22 cellular contexts compared by ENCODE assay signal in the genomic region with DNA sequence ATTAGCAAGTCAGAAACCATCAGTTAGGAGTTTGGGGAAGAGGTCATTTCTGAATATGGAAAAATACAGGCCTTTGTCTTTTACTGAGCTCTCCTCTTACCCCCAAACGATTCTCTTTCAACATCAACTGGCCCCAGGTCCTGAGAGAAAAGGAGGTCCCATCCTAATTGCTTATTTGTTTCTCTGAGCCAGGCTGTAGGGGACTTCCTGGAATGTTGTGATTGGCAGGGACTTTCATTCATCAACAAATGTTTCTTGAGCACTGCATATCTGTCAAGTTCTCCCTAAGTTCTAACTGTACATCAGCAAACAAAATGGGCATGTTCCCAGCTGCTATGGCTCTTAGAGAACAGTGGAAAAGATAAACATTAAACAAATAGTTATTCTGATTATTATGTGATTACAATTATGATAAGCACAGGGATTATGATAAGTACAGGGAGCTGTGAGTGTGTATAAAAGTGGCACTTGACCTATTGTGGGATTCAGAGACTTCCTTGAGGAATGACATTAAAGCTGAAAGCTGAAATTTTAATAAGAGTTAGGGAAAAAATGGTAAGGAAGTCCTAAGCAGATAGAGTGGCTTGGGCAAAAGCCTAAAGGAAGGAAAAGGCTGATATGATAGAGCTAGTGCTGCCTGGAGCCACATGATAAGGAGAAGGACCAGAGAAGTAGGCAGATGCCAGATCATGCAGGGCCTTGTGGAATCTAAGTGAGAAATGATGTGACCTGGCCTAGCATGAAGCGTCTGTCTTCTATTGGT. TPM values are rescaled to one million over a fixed set of nuclear protein-coding genes. Genes with fewer than 3 reads are reported as not detected.
DNase-seq lines count a peak whose midpoint lies in the region; ATAC-seq and TF ChIP-seq lines count a peak whose summit lies in the region.
"Had no signal": no experiment of that assay in that cellular context is flagged by ENCODE, and none has a peak within 500 bp of the region (broad histone marks: within the 10 kb centered on the region; RNA-seq: fewer than 3 reads in every experiment).

No MANE protein-coding gene starts in this region.

- H3K9ac ChIP-seq in mesendoderm (ENCODE audit: low read length), result no peak overlapping the region
- H3K9ac ChIP-seq: BLaER1 treated with 17β-estradiol and CSF1 and Interleukin-3, amounts not matched to agents 10 nM and 100 nM had no signal

- no peak for ATAC-seq in activated CD4-positive, alpha-beta T cell treated with anti-CD3 and anti-CD28 coated beads for 36 hours
- ATAC-seq: activated CD4-positive, CD25-positive, alpha-beta regulatory T cell treated with anti-CD3 and anti-CD28 coated beads, Interleukin-2, amount 50 U/mL, for 24 hours had no signal

- no peak overlapping the region for H3K23ac ChIP-seq in mesendoderm (ENCODE audit: low read length)

- H2BK120ac ChIP-seq in mesendoderm (ENCODE audit: low read depth, low read length), result no peak overlapping the region

- CTCF ChIA-PET in activated CD4-positive, alpha-beta T cell treated with anti-CD3 and anti-CD28 coated beads for 36 hours (lab: Charles Lee), result interaction anchor here (0.6 to 1.4 kb wide), 4 partner anchors 10 to 91 kb away, joined by 3 to 5 read pairs (median 4); no protein-coding TSS in a partner anchor
- CTCF ChIA-PET in activated CD4-positive, alpha-beta T cell treated with anti-CD3 and anti-CD28 coated beads, Interleukin-2, amount 10 ng/mL, durations not matched to agents 7 days and 5 days (lab: Charles Lee), result interaction anchor here (1.1 to 3.8 kb wide), 4 partner anchors 9 to 35 kb away, joined by 4 to 15 read pairs (median 6); no protein-coding TSS in a partner anchor

- H3K4ac ChIP-seq in mesendoderm (ENCODE audit: low read depth, low read length), result no peak overlapping the region

- no peak overlapping the region for H3K56ac ChIP-seq in mesendoderm (ENCODE audit: low read length)

- no peak overlapping the region for H3K4me3 ChIP-seq in LNCaP clone FGC (ENCODE audit: low read depth, low read length)
- no peak overlapping the region for H3K4me3 ChIP-seq in mesendoderm (ENCODE audit: low read length)
- H3K4me3 ChIP-seq: ascending aorta; BLaER1 treated with 17β-estradiol and CSF1 and Interleukin-3, amounts not matched to agents 10 nM and 100 nM; hepatocyte; sigmoid colon; stomach had no signal

- no peak overlapping the region for H2BK5ac ChIP-seq in mesendoderm (ENCODE audit: low read length)

- POLR2A ChIA-PET in activated CD4-positive, alpha-beta T cell treated with anti-CD3 and anti-CD28 coated beads for 36 hours (lab: Charles Lee), result interaction anchor here (1.0 kb wide), 1 partner anchor 9 kb away, joined by 3 read pairs; no protein-coding TSS in a partner anchor
- POLR2A ChIA-PET in activated CD4-positive, alpha-beta T cell treated with anti-CD3 and anti-CD28 coated beads, Interleukin-2, amount 10 ng/mL, durations not matched to agents 7 days and 5 days (lab: Charles Lee), result interaction anchor here (0.5 kb wide), 1 partner anchor 42 kb away, joined by 3 read pairs; no protein-coding TSS in a partner anchor

- DNase-seq in activated CD4-positive, alpha-beta T cell treated with anti-CD3 and anti-CD28 coated beads for 36 hours, result no peak
- DNase-seq in activated CD4-positive, alpha-beta T cell treated with anti-CD3 and anti-CD28 coated beads, Interleukin-2, amount 10 ng/mL, durations not matched to agents 7 days and 5 days, result no peak
- DNase-seq in LNCaP clone FGC (ENCODE audit: low read depth) (peak; percentile 18), astrocyte of the hippocampus (ENCODE audit: low read depth, low spot score) (peak; percentile 32), mesendoderm (peak; percentile 59), posterior vena cava (ENCODE audit: low spot score) (no peak), DMS153 treated with DMSO at 0.1 percent for 48 hours (lab: John Stamatoyannopoulos, UW; ENCODE audit: unreplicated experiment) (no peak), NCI-H1092 (lab: John Stamatoyannopoulos, UW) (no peak)
- DNase-seq: activated effector memory CD4-positive, alpha-beta T cell treated with anti-CD3 and anti-CD28 coated beads, Interleukin-2, amount 50 U/mL, for 16 hours; DMS53; NCI-H1694; sigmoid colon; stomach had no signal

- intact Hi-C loops in activated CD4-positive, alpha-beta T cell treated with anti-CD3 and anti-CD28 coated beads for 36 hours (cut with DNase I, micrococcal nuclease), result no loop called here
- intact Hi-C loops in posterior vena cava (cut with DNase I), result loop anchor here in 1 of 2 donors (2.0 kb wide), 1 partner anchor 31 kb away; no protein-coding TSS in a partner anchor

- H3K4me2 ChIP-seq in mesendoderm (ENCODE audit: low read length), result no peak overlapping the region
- H3K4me2 ChIP-seq: BLaER1 treated with 17β-estradiol and CSF1 and Interleukin-3, amounts not matched to agents 10 nM and 100 nM had no signal

- H2AK5ac ChIP-seq in mesendoderm (ENCODE audit: low read length), result no peak overlapping the region

- no peak overlapping the region for H4K5ac ChIP-seq in mesendoderm (ENCODE audit: low read length)

- peak overlapping the region; percentile 2 for H3K27ac Mint-ChIP-seq in activated CD4-positive, alpha-beta T cell treated with anti-CD3 and anti-CD28 coated beads for 36 hours
- H3K27ac Mint-ChIP-seq in activated CD4-positive, alpha-beta T cell treated with anti-CD3 and anti-CD28 coated beads, Interleukin-2, amount 10 ng/mL, durations not matched to agents 7 days and 5 days, result no peak overlapping the region
- H3K27ac Mint-ChIP-seq: mesothelial cell of epicardium, type B pancreatic cell had no signal

- no peak overlapping the region for H3K4me3 Mint-ChIP-seq in activated CD4-positive, alpha-beta T cell treated with anti-CD3 and anti-CD28 coated beads for 36 hours
- no peak overlapping the region for H3K4me3 Mint-ChIP-seq in activated CD4-positive, alpha-beta T cell treated with anti-CD3 and anti-CD28 coated beads, Interleukin-2, amount 10 ng/mL, durations not matched to agents 7 days and 5 days
- H3K4me3 Mint-ChIP-seq: mesothelial cell of epicardium, type B pancreatic cell had no signal

- WGBS in mesendoderm (ENCODE audit: extremely low coverage, insufficient coverage, low lambda C conversion rate), result no CpG with 5 or more reads among the region's 2 CpGs

- H3K27ac ChIP-seq in mesendoderm (ENCODE audit: low read depth, low read length), result peak overlapping the region; percentile 5
- H3K27ac ChIP-seq: ascending aorta; BLaER1 treated with 17β-estradiol and CSF1 and Interleukin-3, amounts not matched to agents 10 nM and 100 nM; hepatocyte; neutrophil; sigmoid colon; stomach had no signal

- TF ChIP-seq CTCF in LNCaP clone FGC (IDR thresholded peaks at IDR 0.05; ENCODE audit: control insufficient read depth, extremely low read depth, insufficient read depth), result no peak

- no peaks in the 10 kb centered on the region for H3K36me3 ChIP-seq in mesendoderm (ENCODE audit: control insufficient read depth, insufficient read depth, low read length)
- H3K36me3 ChIP-seq: neutrophil had no signal

- H3K4me1 Mint-ChIP-seq in activated CD4-positive, alpha-beta T cell treated with anti-CD3 and anti-CD28 coated beads for 36 hours, result peaks cover 4% of the 10 kb centered on the region
- peaks cover 14% of the 10 kb centered on the region for H3K4me1 Mint-ChIP-seq in activated CD4-positive, alpha-beta T cell treated with anti-CD3 and anti-CD28 coated beads, Interleukin-2, amount 10 ng/mL, durations not matched to agents 7 days and 5 days
- H3K4me1 Mint-ChIP-seq: mesothelial cell of epicardium had no signal

- no peak overlapping the region for H3K18ac ChIP-seq in mesendoderm (ENCODE audit: low read length)

- H3K36me3 Mint-ChIP-seq in activated CD4-positive, alpha-beta T cell treated with anti-CD3 and anti-CD28 coated beads for 36 hours (ENCODE audit: low read depth), result peaks cover 2% of the 10 kb centered on the region
- peaks cover 4% of the 10 kb centered on the region for H3K36me3 Mint-ChIP-seq in activated CD4-positive, alpha-beta T cell treated with anti-CD3 and anti-CD28 coated beads, Interleukin-2, amount 10 ng/mL, durations not matched to agents 7 days and 5 days (ENCODE audit: low read depth)
- H3K36me3 Mint-ChIP-seq: type B pancreatic cell had no signal

- H2BK15ac ChIP-seq in mesendoderm (replicated peaks; ENCODE audit: low read depth), result no peak overlapping the region

- H3K4me1 ChIP-seq in mesendoderm (ENCODE audit: control insufficient read depth, low read depth, low read length), result peaks cover 9% of the 10 kb centered on the region
- H3K4me1 ChIP-seq: ascending aorta; BLaER1 treated with 17β-estradiol and CSF1 and Interleukin-3, amounts not matched to agents 10 nM and 100 nM; sigmoid colon had no signal

- no peaks in the 10 kb centered on the region for H3K79me2 ChIP-seq in mesendoderm (ENCODE audit: control insufficient read depth, insufficient read depth, low read length)
- H3K79me2 ChIP-seq: hepatocyte had no signal

- no peaks in the 10 kb centered on the region for H3K79me1 ChIP-seq in mesendoderm (ENCODE audit: low read length)

- no peaks in the 10 kb centered on the region for H3K9me3 Mint-ChIP-seq in activated CD4-positive, alpha-beta T cell treated with anti-CD3 and anti-CD28 coated beads for 36 hours (ENCODE audit: low read depth)
- no peaks in the 10 kb centered on the region for H3K9me3 Mint-ChIP-seq in activated CD4-positive, alpha-beta T cell treated with anti-CD3 and anti-CD28 coated beads, Interleukin-2, amount 10 ng/mL, durations not matched to agents 7 days and 5 days
- H3K9me3 Mint-ChIP-seq: mesothelial cell of epicardium, type B pancreatic cell had no signal

- H3K27me3 Mint-ChIP-seq in activated CD4-positive, alpha-beta T cell treated with anti-CD3 and anti-CD28 coated beads for 36 hours, result no peaks in the 10 kb centered on the region
- no peaks in the 10 kb centered on the region for H3K27me3 Mint-ChIP-seq in activated CD4-positive, alpha-beta T cell treated with anti-CD3 and anti-CD28 coated beads, Interleukin-2, amount 10 ng/mL, durations not matched to agents 7 days and 5 days
- H3K27me3 Mint-ChIP-seq: type B pancreatic cell had no signal

- no peak overlapping the region for H4K8ac ChIP-seq in mesendoderm (ENCODE audit: low read depth, low read length)

- H3K27me3 ChIP-seq in mesendoderm (ENCODE audit: insufficient read depth, low read length, poor library complexity), result no peaks in the 10 kb centered on the region
- H3K27me3 ChIP-seq: ascending aorta; BLaER1 treated with 17β-estradiol and CSF1 and Interleukin-3, amounts not matched to agents 10 nM and 100 nM; hepatocyte; neutrophil; sigmoid colon; stomach had no signal

RNA-seq across cellular contexts. Expression of gene GPX7, which starts 11.6 kb away (rescaled TPM):
- 10 to 100 TPM; 19.0 to 23.1 TPM for total RNA-seq in activated CD4-positive, alpha-beta T cell treated with anti-CD3 and anti-CD28 coated beads for 36 hours
- total RNA-seq in activated CD4-positive, alpha-beta T cell treated with anti-CD3 and anti-CD28 coated beads, Interleukin-2, amount 10 ng/mL, durations not matched to agents 7 days and 5 days, result 10 to 100 TPM; 20.3 to 22.8 TPM
- 12.5 TPM for polyA plus RNA-seq in mesendoderm (2013, experiment 1 of 2)
- polyA plus RNA-seq in mesendoderm (2013, experiment 2 of 2), result 13.3 TPM
- 10 to 100 TPM in 1 of 2 donors, 1 to 10 TPM in 1; 8.1 to 12.1 TPM for total RNA-seq in posterior vena cava

RNA-seq across cellular contexts. Expression of gene SHISAL2A, which starts 19.2 kb away (rescaled TPM):
- total RNA-seq in activated CD4-positive, alpha-beta T cell treated with anti-CD3 and anti-CD28 coated beads for 36 hours, result 1 to 10 TPM; 8.1 to 9.8 TPM
- 1 to 10 TPM; 8.2 TPM for total RNA-seq in activated CD4-positive, alpha-beta T cell treated with anti-CD3 and anti-CD28 coated beads, Interleukin-2, amount 10 ng/mL, durations not matched to agents 7 days and 5 days
- polyA plus RNA-seq in mesendoderm (2013, experiment 1 of 2), result 0.90 TPM
- polyA plus RNA-seq in mesendoderm (2013, experiment 2 of 2), result 0.87 TPM
- total RNA-seq in posterior vena cava, result under 1 TPM in 1 of 2 donors, not detected in 1; 0.14 TPM
- total RNA-seq: ascending aorta, M059J, NCI-H460, sigmoid colon had no signal

Comparison
In these comparisons a context has a peak if more than half of its experiments do, and no peak if none do; other contexts are left out.
1. DNase-seq: peak in LNCaP clone FGC (single experiment), astrocyte of the hippocampus (single experiment) and mesendoderm (single experiment); none in activated CD4-positive, alpha-beta T cell treated with anti-CD3 and anti-CD28 coated beads for 36 hours (single experiment), activated CD4-positive, alpha-beta T cell treated with anti-CD3 and anti-CD28 coated beads, Interleukin-2, amount 10 ng/mL, durations not matched to agents 7 days and 5 days (single experiment), posterior vena cava (single experiment), DMS153 treated with DMSO at 0.1 percent for 48 hours (single experiment) and NCI-H1092 (single experiment).
2. RNA of gene SHISAL2A, which starts 19.2 kb away (total RNA-seq): 8.1 to 9.8 TPM in activated CD4-positive, alpha-beta T cell treated with anti-CD3 and anti-CD28 coated beads for 36 hours and 8.2 TPM in activated CD4-positive, alpha-beta T cell treated with anti-CD3 and anti-CD28 coated beads, Interleukin-2, amount 10 ng/mL, durations not matched to agents 7 days and 5 days; 0.14 TPM in posterior vena cava; every median in the first group is over 4 times any median in the second.